ENCODE assay signal across 34 cellular contexts in the genomic region with DNA sequence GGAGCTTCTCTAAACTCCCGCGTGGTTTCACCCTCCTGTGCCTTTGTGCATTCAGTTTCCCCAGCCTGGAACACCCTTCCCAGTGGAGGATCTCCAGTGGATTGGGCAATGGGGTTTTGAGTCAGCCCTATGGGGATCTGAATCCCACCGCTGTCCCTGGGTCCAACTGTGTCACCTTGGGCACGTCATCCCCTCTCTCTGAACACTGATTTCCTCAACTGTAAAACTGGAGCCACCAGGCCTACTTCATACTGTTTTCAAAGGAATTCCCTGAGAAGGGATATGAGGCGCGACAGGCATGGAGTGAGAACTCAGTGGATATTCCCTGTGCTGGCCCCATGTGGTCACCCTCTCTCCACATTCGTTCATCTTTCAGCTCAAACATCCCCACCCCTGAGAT. TPM values are rescaled to one million over a fixed set of nuclear protein-coding genes. Genes with fewer than 3 reads are reported as not detected.
"Had no signal": no experiment of that assay in that cellular context is flagged by ENCODE, and none has a peak within 500 bp of the region (broad histone marks: within the 10 kb centered on the region; RNA-seq: fewer than 3 reads in every experiment).

No MANE protein-coding gene starts in this region.

- H3K4me3 ChIP-seq: adrenal gland, Peyer's patch, SJCRH30, SK-N-MC had no signal

- DNase-seq: activated B cell treated with CpG ODN at 0.5 μM for 24 hours; activated CD4-positive, alpha-beta memory T cell treated with anti-CD3 and anti-CD28 coated beads for 36 hours; activated CD4-positive, alpha-beta T cell treated with anti-CD3 and anti-CD28 coated beads for 4 hours; activated CD4-positive, alpha-beta T cell treated with anti-CD3 and anti-CD28 coated beads, Interleukin-2, amount 50 U/mL, for 1 hour; activated CD4-positive, CD25-positive, alpha-beta regulatory T cell treated with anti-CD3 and anti-CD28 coated beads, Interleukin-2, amount 50 U/mL, for 72 hours; activated CD8-positive, alpha-beta memory T cell treated with anti-CD3 and anti-CD28 coated beads, Interleukin-2, amount 50 U/mL, for 4 hours; activated gamma-delta T cell treated with Interleukin-2 at 50 U/mL for 16 hours; activated naive CD4-positive, alpha-beta T cell treated with anti-CD3 and anti-CD28 coated beads for 36 hours; activated T-cell treated with anti-CD3 and anti-CD28 coated beads for 4 hours; activated T-cell treated with anti-CD3 and anti-CD28 coated beads, Interleukin-2, amount 50 U/mL, for 4 hours; adrenal gland; anterior cingulate cortex; caudate nucleus; Karpas-422; KBM-7; NCI-H1105; NCI-H187 treated with DMSO at 0.1 percent for 48 hours; NCI-H2081; NCI-H2171 treated with DMSO at 0.1 percent for 48 hours; NCI-H226; NCI-H446 treated with DMSO at 0.1 percent for 48 hours; NCI-H524 treated with DMSO at 0.1 percent for 48 hours; NK-92 treated with Interleukin-12 subunit alpha and Interleukin-12 subunit beta, amount 100 ng/mL, for 24 hours; PC-3; Peyer's patch; RPMI8226; SHP77; SJCRH30 had no signal

- FAIRE-seq: TTC549 had no signal

- H3K9me3 Mint-ChIP-seq: activated B cell treated with CpG ODN at 0.5 μM for 24 hours; activated CD4-positive, alpha-beta memory T cell treated with anti-CD3 and anti-CD28 coated beads for 36 hours; activated naive CD4-positive, alpha-beta T cell treated with anti-CD3 and anti-CD28 coated beads for 36 hours; activated naive CD4-positive, alpha-beta T cell treated with anti-CD3 and anti-CD28 coated beads, Interleukin-2, amount 50 U/mL, for 72 hours; activated T-cell treated with anti-CD3 and anti-CD28 coated beads, Interleukin-2, amount 50 U/mL, for 4 hours; activated T-helper 1 cell treated with anti-CD3 and anti-CD28 coated beads, Interleukin-12 subunit alpha, Interleukin-12 subunit beta, Interleukin-2, Interleukin-4 antibody, amounts not matched to agents 30 ng/mL and 10 ng/mL and 1 ng/mL, durations not matched to agents 14 hours and 24 hours and 36 hours; brain; T-helper 2 cell treated with Interferon-gamma antibody and Interleukin-4, amounts not matched to agents 5 μg/mL and 100 μg/mL, for 36 hours had no signal

- ATAC-seq: activated naive CD4-positive, alpha-beta T cell treated with anti-CD3 and anti-CD28 coated beads, Interleukin-2, amount 50 U/mL, for 72 hours; activated T-cell treated with anti-CD3 and anti-CD28 coated beads, Interleukin-2, amount 50 U/mL, for 4 hours; PC-3 had no signal

- H3K27ac Mint-ChIP-seq: activated B cell treated with CpG ODN at 0.5 μM for 24 hours; activated CD4-positive, alpha-beta memory T cell treated with anti-CD3 and anti-CD28 coated beads for 36 hours; activated naive CD4-positive, alpha-beta T cell treated with anti-CD3 and anti-CD28 coated beads for 36 hours; activated T-helper 1 cell treated with anti-CD3 and anti-CD28 coated beads, Interleukin-12 subunit alpha, Interleukin-12 subunit beta, Interleukin-2, Interleukin-4 antibody, amounts not matched to agents 30 ng/mL and 10 ng/mL and 1 ng/mL, durations not matched to agents 14 hours and 24 hours and 36 hours; brain; T-helper 2 cell treated with Interferon-gamma antibody and Interleukin-4, amounts not matched to agents 5 μg/mL and 100 μg/mL, for 36 hours had no signal

- H3K4me1 Mint-ChIP-seq: activated B cell treated with CpG ODN at 0.5 μM for 24 hours, brain had no signal

- H3K27me3 ChIP-seq: adrenal gland, Peyer's patch had no signal

- H3K27ac ChIP-seq: adrenal gland, Peyer's patch, SJCRH30, SK-N-MC had no signal

- H3K9me3 ChIP-seq: adrenal gland, Peyer's patch, SJCRH30 had no signal

- H3K36me3 ChIP-seq: adrenal gland, Peyer's patch, SJCRH30 had no signal

- H3K27me3 Mint-ChIP-seq: activated B cell treated with CpG ODN at 0.5 μM for 24 hours had no signal

- H3K36me3 Mint-ChIP-seq: activated CD4-positive, alpha-beta memory T cell treated with anti-CD3 and anti-CD28 coated beads for 36 hours; activated naive CD4-positive, alpha-beta T cell treated with anti-CD3 and anti-CD28 coated beads, Interleukin-2, amount 50 U/mL, for 72 hours; brain had no signal

- H3K4me3 Mint-ChIP-seq: activated B cell treated with CpG ODN at 0.5 μM for 24 hours; activated CD4-positive, alpha-beta memory T cell treated with anti-CD3 and anti-CD28 coated beads for 36 hours; activated naive CD4-positive, alpha-beta T cell treated with anti-CD3 and anti-CD28 coated beads for 36 hours; activated T-cell treated with anti-CD3 and anti-CD28 coated beads, Interleukin-2, amount 50 U/mL, for 4 hours; activated T-helper 1 cell treated with anti-CD3 and anti-CD28 coated beads, Interleukin-12 subunit alpha, Interleukin-12 subunit beta, Interleukin-2, Interleukin-4 antibody, amounts not matched to agents 30 ng/mL and 10 ng/mL and 1 ng/mL, durations not matched to agents 14 hours and 24 hours and 36 hours; T-helper 2 cell treated with Interferon-gamma antibody and Interleukin-4, amounts not matched to agents 5 μg/mL and 100 μg/mL, for 36 hours had no signal

- H3K4me1 ChIP-seq: adrenal gland, Peyer's patch, SJCRH30 had no signal

RNA-seq across cellular contexts. Expression of a gene that starts 25.7 kb away (rescaled TPM):
- total RNA-seq: activated CD4-positive, alpha-beta memory T cell treated with anti-CD3 and anti-CD28 coated beads for 36 hours; activated naive CD4-positive, alpha-beta T cell treated with anti-CD3 and anti-CD28 coated beads for 36 hours; SJCRH30 had no signal
